ENCODE assay signal across 26 cellular contexts in the genomic region with DNA sequence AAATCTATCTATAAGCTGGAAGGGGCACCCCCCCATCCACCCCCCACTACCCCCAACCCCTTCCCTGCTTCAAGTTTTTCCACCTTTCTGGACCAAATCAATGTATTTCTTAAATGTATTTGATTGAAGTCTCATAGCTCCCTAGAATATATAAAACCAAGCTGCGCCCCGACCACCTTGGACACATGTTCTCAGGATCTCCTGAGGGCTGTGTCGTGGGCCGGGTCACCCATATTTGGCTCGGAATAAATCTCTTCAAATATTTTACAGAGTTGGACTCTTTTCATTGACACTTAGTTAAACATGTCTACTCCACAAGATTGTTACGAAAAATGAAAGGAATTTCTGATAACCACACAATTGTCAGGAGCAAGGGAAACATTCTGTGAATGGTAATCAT.
"Had no signal": no experiment of that assay in that cellular context is flagged by ENCODE, and none has a peak within 500 bp of the region (broad histone marks: within the 10 kb centered on the region; RNA-seq: fewer than 3 reads in every experiment).

No MANE protein-coding gene starts in this region.

- H3K27ac ChIP-seq: dorsolateral prefrontal cortex, epithelial cell of prostate, gastrocnemius medialis, heart left ventricle, hepatocyte, lower lobe of right lung, ovary, right atrium auricular region, stomach, thyroid gland, vagina had no signal

- H3K79me2 ChIP-seq: hepatocyte had no signal

- H3K9me3 ChIP-seq: gastrocnemius medialis, heart left ventricle, lower lobe of right lung, ovary, right atrium auricular region, stomach, thyroid gland, vagina had no signal

- H3K36me3 ChIP-seq: gastrocnemius medialis, heart left ventricle, lower lobe of right lung, ovary, right atrium auricular region, stomach, thyroid gland, vagina had no signal

- H3K4me3 Mint-ChIP-seq: endodermal cell, natural killer cell, neural crest cell had no signal

- H3K4me1 ChIP-seq: gastrocnemius medialis, heart left ventricle, lower lobe of right lung, right atrium auricular region, stomach, thyroid gland, vagina had no signal

- H3K4me1 Mint-ChIP-seq: natural killer cell had no signal

- H2AFZ ChIP-seq: hepatocyte had no signal

- ATAC-seq: esophagus mucosa, gastrocnemius medialis, heart left ventricle, left ventricle myocardium superior, lower lobe of right lung, natural killer cell, sciatic nerve had no signal

- DNase-seq: dorsolateral prefrontal cortex; effector CD8-positive, alpha-beta T cell; foreskin fibroblast; gastrocnemius medialis; heart left ventricle; left ventricle myocardium superior; lower lobe of right lung; natural killer cell; ovary; stimulated activated CD4-positive, alpha-beta T cell treated with anti-CD3 and anti-CD28 coated beads, Interleukin-12 subunit alpha, Interleukin-12 subunit beta, amount 100 ng/mL, for 4 hours; stimulated activated CD4-positive, alpha-beta T cell treated with anti-CD3 and anti-CD28 coated beads, Interleukin-1b, Interleukin-23, amount 100 ng/mL, for 48 hours; stimulated activated CD4-positive, alpha-beta T cell treated with anti-CD3 and anti-CD28 coated beads, Interleukin-4, amount 100 ng/mL, for 1 hour; stimulated activated CD8-positive, alpha-beta memory T cell treated with anti-CD3 and anti-CD28 coated beads, Interleukin-4, amount 100 ng/mL, for 48 hours; stimulated activated naive CD4-positive, alpha-beta T cell treated with Interleukin-2 at 50 U/mL for 16 hours; stomach; thyroid gland; trophoblast cell had no signal

- H3K9me3 Mint-ChIP-seq: endodermal cell, natural killer cell had no signal

- H3K36me3 Mint-ChIP-seq: natural killer cell had no signal

- H3K4me3 ChIP-seq: dorsolateral prefrontal cortex, gastrocnemius medialis, heart left ventricle, hepatocyte, lower lobe of right lung, ovary, right atrium auricular region, smooth muscle cell, stomach, thyroid gland, vagina had no signal

- H3K27me3 ChIP-seq: gastrocnemius medialis, hepatocyte, ovary, right atrium auricular region, thyroid gland, vagina had no signal

- H3K4me2 ChIP-seq: hepatocyte, smooth muscle cell had no signal

- H3K27ac Mint-ChIP-seq: natural killer cell had no signal
